22 cellular contexts compared by ENCODE assay signal in the genomic region with DNA sequence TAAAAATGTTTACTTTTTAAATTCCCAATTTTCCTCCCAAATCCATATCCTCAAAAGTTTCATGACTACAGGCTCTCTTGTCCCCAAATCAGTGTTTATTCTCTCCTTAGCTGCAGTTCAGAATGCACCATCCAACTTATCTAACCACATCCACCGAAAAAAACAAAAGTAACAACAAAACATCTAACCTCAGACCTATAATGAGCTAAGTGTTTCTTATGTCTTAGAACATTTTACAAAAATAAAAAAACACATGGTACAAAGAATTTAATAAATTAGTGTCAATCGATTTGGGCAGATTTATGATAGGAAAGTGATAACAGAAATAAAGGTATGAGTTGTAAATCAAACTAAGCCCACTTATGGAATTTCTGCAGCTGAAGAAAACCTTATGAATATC. TPM values are rescaled to one million over a fixed set of nuclear protein-coding genes. Genes with fewer than 3 reads are reported as not detected.
DNase-seq lines count a peak whose midpoint lies in the region; ATAC-seq and TF ChIP-seq lines count a peak whose summit lies in the region.
"Had no signal": no experiment of that assay in that cellular context is flagged by ENCODE, and none has a peak within 500 bp of the region (broad histone marks: within the 10 kb centered on the region; RNA-seq: fewer than 3 reads in every experiment).

No MANE protein-coding gene starts in this region.

- H3K27ac ChIP-seq in foreskin keratinocyte, result no peak overlapping the region
- H3K27ac ChIP-seq: hepatocyte, SJSA1, suprapubic skin had no signal

- no peaks in the 10 kb centered on the region for H3K4me1 ChIP-seq in foreskin keratinocyte
- H3K4me1 ChIP-seq: gastrocnemius medialis, SJSA1, suprapubic skin had no signal

- H3K4me3 Mint-ChIP-seq in stimulated activated naive CD8-positive, alpha-beta T cell treated with anti-CD3 and anti-CD28 coated beads, Interleukin-15, Interleukin-2, amounts not matched to agents 100 ng/mL and 50 ng/mL, for 24 hours, result peak overlapping the region; percentile 81
- H3K4me3 Mint-ChIP-seq in activated CD8-positive, alpha-beta T cell treated with anti-CD3 and anti-CD28 coated beads for 36 hours, result peak overlapping the region; percentile 66
- peak overlapping the region in 1 of 2 donors; percentile 10 for H3K4me3 Mint-ChIP-seq in effector memory CD8-positive, alpha-beta T cell
- H3K4me3 Mint-ChIP-seq: CD14-positive monocyte had no signal

- H3K9me3 Mint-ChIP-seq in stimulated activated naive CD8-positive, alpha-beta T cell treated with anti-CD3 and anti-CD28 coated beads, Interleukin-15, Interleukin-2, amounts not matched to agents 100 ng/mL and 50 ng/mL, for 24 hours, result no peaks in the 10 kb centered on the region
- H3K9me3 Mint-ChIP-seq in activated CD8-positive, alpha-beta T cell treated with anti-CD3 and anti-CD28 coated beads for 36 hours, result no peaks in the 10 kb centered on the region
- no peaks in the 10 kb centered on the region for H3K9me3 Mint-ChIP-seq in effector memory CD8-positive, alpha-beta T cell
- H3K9me3 Mint-ChIP-seq: CD14-positive monocyte had no signal

- H3K27me3 Mint-ChIP-seq in stimulated activated naive CD8-positive, alpha-beta T cell treated with anti-CD3 and anti-CD28 coated beads, Interleukin-15, Interleukin-2, amounts not matched to agents 100 ng/mL and 50 ng/mL, for 24 hours, result no peaks in the 10 kb centered on the region
- H3K27me3 Mint-ChIP-seq in activated CD8-positive, alpha-beta T cell treated with anti-CD3 and anti-CD28 coated beads for 36 hours, result no peaks in the 10 kb centered on the region
- H3K27me3 Mint-ChIP-seq in effector memory CD8-positive, alpha-beta T cell, result no peaks in the 10 kb centered on the region

- TF ChIP-seq CTCF in activated CD8-positive, alpha-beta T cell treated with anti-CD3 and anti-CD28 coated beads for 36 hours (IDR thresholded peaks at IDR 0.05), result no peak
- TF ChIP-seq CTCF in foreskin keratinocyte (conservative IDR thresholded peaks at IDR 0.05), result no peak

- POLR2A ChIA-PET in activated CD8-positive, alpha-beta T cell treated with anti-CD3 and anti-CD28 coated beads for 36 hours (lab: Charles Lee), result interaction anchor here (0.7 to 2.3 kb wide), 8 partner anchors 9 to 34 kb away, joined by 3 to 8 read pairs (median 4); a partner anchor contains a TSS

- intact Hi-C loops in activated CD8-positive, alpha-beta T cell treated with anti-CD3 and anti-CD28 coated beads for 36 hours (cut with micrococcal nuclease), result no loop called here

- H3K27me3 ChIP-seq in foreskin keratinocyte, result no peaks in the 10 kb centered on the region
- H3K27me3 ChIP-seq: gastrocnemius medialis, hepatocyte, SJSA1, spleen, suprapubic skin had no signal

- ATAC-seq in stimulated activated naive CD8-positive, alpha-beta T cell treated with anti-CD3 and anti-CD28 coated beads, Interleukin-15, Interleukin-2, amounts not matched to agents 100 U/mL and 50 U/mL, for 24 hours, result no peak
- ATAC-seq in activated CD8-positive, alpha-beta T cell treated with anti-CD3 and anti-CD28 coated beads for 36 hours, result no peak
- ATAC-seq in effector memory CD8-positive, alpha-beta T cell (replicated peaks), result peak; percentile 89
- ATAC-seq in left lobe of liver (no peak), foreskin keratinocyte (no peak)
- ATAC-seq: gastrocnemius medialis, HCT116, left cardiac atrium, right cardiac atrium had no signal

- CTCF ChIA-PET in activated CD8-positive, alpha-beta T cell treated with anti-CD3 and anti-CD28 coated beads for 36 hours (lab: Charles Lee), result interaction anchor here (1.0 kb wide), 1 partner anchor 12 kb away, joined by 3 read pairs; no protein-coding TSS in a partner anchor

- H3K27ac Mint-ChIP-seq in stimulated activated naive CD8-positive, alpha-beta T cell treated with anti-CD3 and anti-CD28 coated beads, Interleukin-15, Interleukin-2, amounts not matched to agents 100 ng/mL and 50 ng/mL, for 24 hours, result peak overlapping the region; percentile 99
- peak overlapping the region; percentile 89 for H3K27ac Mint-ChIP-seq in activated CD8-positive, alpha-beta T cell treated with anti-CD3 and anti-CD28 coated beads for 36 hours
- H3K27ac Mint-ChIP-seq in effector memory CD8-positive, alpha-beta T cell, result no peak overlapping the region

- no peak for DNase-seq in stimulated activated naive CD8-positive, alpha-beta T cell treated with anti-CD3 and anti-CD28 coated beads, Interleukin-15, Interleukin-2, amounts not matched to agents 100 U/mL and 50 U/mL, for 24 hours
- DNase-seq in activated CD8-positive, alpha-beta T cell treated with anti-CD3 and anti-CD28 coated beads for 36 hours, result no peak
- no peak for DNase-seq in effector memory CD8-positive, alpha-beta T cell
- no peak for DNase-seq in NCI-H524 treated with DMSO at 0.1 percent for 48 hours (lab: John Stamatoyannopoulos, UW)
- no peak for DNase-seq in left lobe of liver (ENCODE audit: low spot score)
- no peak for DNase-seq in foreskin keratinocyte
- DNase-seq: cerebellar nuclear complex, DMS 273 treated with DMSO at 0.1 percent for 48 hours, gastrocnemius medialis, KG1, left cardiac atrium, mammary epithelial cell, NCI-H1417, NCI-H2081 treated with DMSO at 0.1 percent for 48 hours, right cardiac atrium, spleen had no signal

- peaks cover 91% of the 10 kb centered on the region for H3K36me3 Mint-ChIP-seq in stimulated activated naive CD8-positive, alpha-beta T cell treated with anti-CD3 and anti-CD28 coated beads, Interleukin-15, Interleukin-2, amounts not matched to agents 100 ng/mL and 50 ng/mL, for 24 hours (ENCODE audit: low read depth)
- peaks cover 82% of the 10 kb centered on the region for H3K36me3 Mint-ChIP-seq in activated CD8-positive, alpha-beta T cell treated with anti-CD3 and anti-CD28 coated beads for 36 hours (ENCODE audit: low read depth)
- peaks cover 39% of the 10 kb centered on the region for H3K36me3 Mint-ChIP-seq in effector memory CD8-positive, alpha-beta T cell (ENCODE audit: insufficient read depth)

- peaks cover 96% of the 10 kb centered on the region for H3K4me1 Mint-ChIP-seq in stimulated activated naive CD8-positive, alpha-beta T cell treated with anti-CD3 and anti-CD28 coated beads, Interleukin-15, Interleukin-2, amounts not matched to agents 100 ng/mL and 50 ng/mL, for 24 hours (ENCODE audit: low read depth)
- H3K4me1 Mint-ChIP-seq in activated CD8-positive, alpha-beta T cell treated with anti-CD3 and anti-CD28 coated beads for 36 hours (ENCODE audit: low read depth), result peaks cover 88% of the 10 kb centered on the region
- peaks cover 17 to 20% of the 10 kb centered on the region in 2 donors for H3K4me1 Mint-ChIP-seq in effector memory CD8-positive, alpha-beta T cell (ENCODE audit: low read depth in 2 of 2)

RNA-seq across cellular contexts. Expression of a gene that starts 13.6 kb away (rescaled TPM):
- total RNA-seq in activated CD8-positive, alpha-beta T cell treated with anti-CD3 and anti-CD28 coated beads for 36 hours, result 100 to 1,000 TPM; 208 to 213 TPM
- total RNA-seq in left lobe of liver (12.0 TPM), foreskin keratinocyte (4.0 and 5.4 TPM in 2 replicates)
- 1.2 and 1.4 TPM in 2 replicates for polyA plus RNA-seq in foreskin keratinocyte

Comparison
In these comparisons a context has a peak if more than half of its experiments do, and no peak if none do; other contexts are left out.
1. H3K27ac Mint-ChIP-seq: peak in stimulated activated naive CD8-positive, alpha-beta T cell treated with anti-CD3 and anti-CD28 coated beads, Interleukin-15, Interleukin-2, amounts not matched to agents 100 ng/mL and 50 ng/mL, for 24 hours (single experiment) and activated CD8-positive, alpha-beta T cell treated with anti-CD3 and anti-CD28 coated beads for 36 hours (single experiment); none in effector memory CD8-positive, alpha-beta T cell (0 of 2).
2. RNA of a gene that starts 13.6 kb away (total RNA-seq): 208 to 213 TPM in activated CD8-positive, alpha-beta T cell treated with anti-CD3 and anti-CD28 coated beads for 36 hours; 12.0 TPM in left lobe of liver (single experiment) and 4.0 to 5.4 TPM in foreskin keratinocyte; every median in the first group is over 10 times any median in the second.